In the genomic region with DNA sequence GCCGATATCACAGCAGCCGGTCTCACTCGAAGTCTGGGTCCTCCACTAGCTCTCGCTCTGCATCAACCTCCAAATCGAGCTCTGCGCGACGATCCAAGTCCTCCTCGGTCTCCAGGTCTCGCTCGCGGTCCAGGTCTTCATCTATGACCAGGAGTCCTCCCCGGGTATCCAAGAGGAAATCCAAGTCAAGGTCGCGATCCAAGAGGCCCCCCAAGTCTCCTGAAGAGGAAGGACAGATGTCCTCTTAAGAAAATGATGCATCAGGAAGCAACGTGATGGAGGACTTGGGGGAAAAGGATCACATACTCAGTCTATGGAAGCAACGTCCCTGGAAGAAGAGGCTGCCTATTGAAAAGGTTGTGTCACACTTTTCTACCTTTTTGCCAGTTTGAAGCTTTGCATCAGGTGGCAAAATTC, we compare ENCODE assay signal across 8 cellular contexts. TPM values are rescaled to one million over a fixed set of nuclear protein-coding genes. Genes with fewer than 3 reads are reported as not detected.
DNase-seq lines count a peak whose midpoint lies in the region; ATAC-seq and TF ChIP-seq lines count a peak whose summit lies in the region.

No MANE protein-coding gene starts in this region.

- H3K4me1 ChIP-seq in DND-41 (ENCODE audit: insufficient read depth, low read length) (peaks cover 28% of the 10 kb centered on the region), Karpas-422 (ENCODE audit: low read length) (peaks cover 24% of the 10 kb centered on the region), adipocyte (ENCODE audit: control insufficient read depth, insufficient read depth, low read length) (peaks cover 17% of the 10 kb centered on the region)

- H3K4me3 ChIP-seq in DND-41 (ENCODE audit: low read depth in 1 of 2, low read length in 2 of 2) = peak overlapping the region; percentile 62 to 73
- peak overlapping the region; percentile 67 for H3K4me3 ChIP-seq in Karpas-422 (ENCODE audit: low read length)
- peak overlapping the region; percentile 100 for H3K4me3 ChIP-seq in adipocyte (ENCODE audit: low read length)
- H3K4me3 ChIP-seq in iPS-11a (ENCODE audit: low read depth, low read length) = peak overlapping the region; percentile 83
- H3K4me3 ChIP-seq in skin epidermis = peak overlapping the region; percentile 59 to 95 (median 83)

- H2AFZ ChIP-seq in DND-41 (ENCODE audit: low read depth, low read length) (peak overlapping the region; percentile 84), Karpas-422 (ENCODE audit: low read length) (peak overlapping the region; percentile 45)

- H3K27ac ChIP-seq in DND-41 (ENCODE audit: low read length) (peak overlapping the region; percentile 87), Karpas-422 (ENCODE audit: low read length) (peak overlapping the region; percentile 47), skin epidermis (peak overlapping the region; percentile 89 to 99 (median 97))

- H3K27me3 ChIP-seq in DND-41 (ENCODE audit: insufficient read depth, low read length, poor library complexity) (no peaks in the 10 kb centered on the region), Karpas-422 (ENCODE audit: low read length) (no peaks in the 10 kb centered on the region), adipocyte (replicated peaks; ENCODE audit: control insufficient read depth, insufficient read depth, low read length) (no peaks in the 10 kb centered on the region)

- no peaks in the 10 kb centered on the region for H3K9me2 ChIP-seq in Karpas-422 (replicated peaks; ENCODE audit: insufficient read depth, low read length)

- no peaks in the 10 kb centered on the region for H3K9me3 ChIP-seq in DND-41 (ENCODE audit: insufficient read depth, low read length, severe bottlenecking)
- H3K9me3 ChIP-seq in Karpas-422 (ENCODE audit: low read length) = no peaks in the 10 kb centered on the region
- H3K9me3 ChIP-seq in adipocyte (ENCODE audit: control insufficient read depth, low read length) = no peaks in the 10 kb centered on the region

- DNase-seq in DND-41 = no peak
- DNase-seq in Karpas-422 = no peak
- no peak for DNase-seq in adipocyte (ENCODE audit: low read depth)
- no peak for DNase-seq in GM19238 (ENCODE audit: insufficient read length, low spot score)
- no peak for DNase-seq in cerebellum (ENCODE audit: low spot score)

- H3K4me2 ChIP-seq in DND-41 (ENCODE audit: insufficient read depth, low read length) = peak overlapping the region; percentile 77
- H3K4me2 ChIP-seq in Karpas-422 (ENCODE audit: low read depth, low read length, poor library complexity, severe bottlenecking) = peak overlapping the region; percentile 84

- H4K20me1 ChIP-seq in DND-41 (ENCODE audit: insufficient read depth, low read length) = peaks cover 4% of the 10 kb centered on the region; the same call in 1 of the 2 replicates
- H4K20me1 ChIP-seq in Karpas-422 (ENCODE audit: insufficient read depth, low read depth, low read length) = peaks cover 10% of the 10 kb centered on the region

- H3K79me2 ChIP-seq in DND-41 (ENCODE audit: insufficient read depth, low read length) (peaks cover 33% of the 10 kb centered on the region), Karpas-422 (ENCODE audit: low read length) (peaks cover 30% of the 10 kb centered on the region)

- TF ChIP-seq CTCF in DND-41 (IDR thresholded peaks at IDR 0.05; ENCODE audit: borderline replicate concordance, extremely low read depth, low read length, poor library complexity, severe bottlenecking) = no peak

- H3K9ac ChIP-seq in DND-41 (ENCODE audit: low read depth, low read length) = peak overlapping the region; percentile 69
- peak overlapping the region; percentile 75 for H3K9ac ChIP-seq in Karpas-422 (ENCODE audit: low read length)
- H3K9ac ChIP-seq in adipocyte (ENCODE audit: low read length) = peak overlapping the region; percentile 99

- H3K36me3 ChIP-seq in DND-41 (ENCODE audit: insufficient read depth, low read length) = peaks cover 4% of the 10 kb centered on the region; the same call in 1 of the 2 replicates
- H3K36me3 ChIP-seq in Karpas-422 (ENCODE audit: insufficient read depth, low read length) = peaks cover 12% of the 10 kb centered on the region
- H3K36me3 ChIP-seq in adipocyte (ENCODE audit: control insufficient read depth, insufficient read depth, low read length, severe bottlenecking) = no peaks in the 10 kb centered on the region

- ATAC-seq in DND-41 (ENCODE audit: insufficient read depth, low read depth) = peak; percentile 15
- ATAC-seq in GM18907 (IDR thresholded peaks at IDR 0.05; ENCODE audit: unreplicated experiment) = no peak

RNA-seq across cellular contexts. Expression of a gene that starts 1.1 kb away (rescaled TPM):
- total RNA-seq in Karpas-422 (2014; rRNA removed; shearing (Covaris generic); ENCODE audit: low replicate concordance) = 50.0 and 111 TPM in 2 replicates
- 29.7 TPM for total RNA-seq in cerebellum

RNA-seq across cellular contexts. Expression of a gene that starts 18.6 kb away (rescaled TPM):
- not detected in 2 replicates for total RNA-seq in Karpas-422 (2014; rRNA removed; shearing (Covaris generic); ENCODE audit: low replicate concordance)
- total RNA-seq in cerebellum = not detected

RNA-seq across cellular contexts. Expression of a gene that starts 21.8 kb away (rescaled TPM):
- total RNA-seq in Karpas-422 (2014; rRNA removed; shearing (Covaris generic); ENCODE audit: low replicate concordance) = 11.0 and 12.8 TPM in 2 replicates
- total RNA-seq in cerebellum = 15.3 TPM

RNA-seq across cellular contexts. Expression of a gene that starts 42.8 kb away (rescaled TPM):
- not detected in 2 replicates for total RNA-seq in Karpas-422 (2014; rRNA removed; shearing (Covaris generic); ENCODE audit: low replicate concordance)
- total RNA-seq in cerebellum = not detected

Comparison
In these comparisons a context has a peak if more than half of its experiments do, and no peak if none do; other contexts are left out.
1. H3K27ac ChIP-seq: peak in every context shown above with its lines; median percentile 97 in skin epidermis; 87 in DND-41; 47 in Karpas-422.